ENCODE assay signal across 19 cellular contexts in the genomic region with DNA sequence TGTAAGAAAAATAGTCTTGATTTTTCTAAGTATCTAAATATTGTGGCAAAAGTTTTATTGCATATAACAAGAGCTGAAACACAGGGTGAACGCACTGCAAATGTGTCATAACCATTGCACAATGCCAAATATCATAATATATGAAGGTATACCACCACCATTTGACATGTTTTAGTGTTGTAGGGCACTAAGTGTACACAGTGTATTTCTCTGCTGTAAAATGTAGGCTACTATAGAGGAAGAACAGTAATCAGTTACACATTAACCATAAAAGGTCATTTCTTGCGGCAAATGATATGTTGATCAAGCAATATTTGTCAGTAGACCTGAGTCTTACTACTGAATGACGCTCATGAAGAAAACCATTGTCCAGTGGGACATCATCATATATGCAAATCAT.
"Had no signal": no experiment of that assay in that cellular context is flagged by ENCODE, and none has a peak within 500 bp of the region (broad histone marks: within the 10 kb centered on the region; RNA-seq: fewer than 3 reads in every experiment).

No MANE protein-coding gene starts in this region.

- H3K4me1 Mint-ChIP-seq: activated B cell treated with CpG ODN at 0.5 μM for 24 hours; activated CD4-positive, alpha-beta memory T cell treated with anti-CD3 and anti-CD28 coated beads, Interleukin-2, amount 10 ng/mL, durations not matched to agents 7 days and 5 days; activated CD8-positive, alpha-beta memory T cell treated with anti-CD3 and anti-CD28 coated beads, Interleukin-2, amount 10 ng/mL, durations not matched to agents 7 days and 5 days; memory B cell; naive thymus-derived CD4-positive, alpha-beta T cell; neural progenitor cell; stimulated activated naive CD8-positive, alpha-beta T cell treated with anti-CD3 and anti-CD28 coated beads, Interleukin-15, amount 100 ng/mL, for 72 hours had no signal

- H3K9me3 ChIP-seq: psoas muscle, suprapubic skin had no signal

- ATAC-seq: activated CD8-positive, alpha-beta memory T cell treated with anti-CD3 and anti-CD28 coated beads, Interleukin-2, amount 10 ng/mL, durations not matched to agents 7 days and 5 days; left ventricle myocardium superior; psoas muscle; right cardiac atrium; stimulated activated naive CD8-positive, alpha-beta T cell treated with anti-CD3 and anti-CD28 coated beads, Interleukin-15, amount 100 ng/mL, for 72 hours had no signal

- H3K4me3 Mint-ChIP-seq: activated B cell treated with CpG ODN at 0.5 μM for 24 hours; activated CD4-positive, alpha-beta memory T cell treated with anti-CD3 and anti-CD28 coated beads, Interleukin-2, amount 10 ng/mL, durations not matched to agents 7 days and 5 days; activated CD8-positive, alpha-beta memory T cell treated with anti-CD3 and anti-CD28 coated beads, Interleukin-2, amount 10 ng/mL, durations not matched to agents 7 days and 5 days; activated naive CD8-positive, alpha-beta T cell; memory B cell; naive thymus-derived CD4-positive, alpha-beta T cell; neural progenitor cell; stimulated activated naive CD8-positive, alpha-beta T cell treated with anti-CD3 and anti-CD28 coated beads, Interleukin-15, amount 100 ng/mL, for 72 hours had no signal

- DNase-seq: activated B cell treated with CpG ODN at 0.5 μM for 24 hours; activated CD4-positive, alpha-beta memory T cell treated with anti-CD3 and anti-CD28 coated beads, Interleukin-2, amount 10 ng/mL, durations not matched to agents 7 days and 5 days; activated CD4-positive, alpha-beta T cell treated with anti-CD3 and anti-CD28 coated beads for 4 hours; activated CD8-positive, alpha-beta memory T cell treated with anti-CD3 and anti-CD28 coated beads, Interleukin-2, amount 10 ng/mL, durations not matched to agents 7 days and 5 days; amygdala; foreskin melanocyte; glutamatergic neuron; left ventricle myocardium superior; naive thymus-derived CD4-positive, alpha-beta T cell; psoas muscle; right cardiac atrium; stimulated activated CD4-positive, alpha-beta T cell treated with anti-CD3 and anti-CD28 coated beads, Interleukin-4, amount 100 ng/mL, for 1 hour; stimulated activated naive CD8-positive, alpha-beta T cell treated with anti-CD3 and anti-CD28 coated beads, Interleukin-15, amount 100 ng/mL, for 72 hours; T-helper 9 cell had no signal

- H3K27me3 Mint-ChIP-seq: activated B cell treated with CpG ODN at 0.5 μM for 24 hours; activated CD4-positive, alpha-beta memory T cell treated with anti-CD3 and anti-CD28 coated beads, Interleukin-2, amount 10 ng/mL, durations not matched to agents 7 days and 5 days; activated CD8-positive, alpha-beta memory T cell treated with anti-CD3 and anti-CD28 coated beads, Interleukin-2, amount 10 ng/mL, durations not matched to agents 7 days and 5 days; activated naive CD8-positive, alpha-beta T cell; memory B cell; naive thymus-derived CD4-positive, alpha-beta T cell; stimulated activated naive CD8-positive, alpha-beta T cell treated with anti-CD3 and anti-CD28 coated beads, Interleukin-15, amount 100 ng/mL, for 72 hours had no signal

- H3K27ac Mint-ChIP-seq: activated B cell treated with CpG ODN at 0.5 μM for 24 hours; activated CD4-positive, alpha-beta memory T cell treated with anti-CD3 and anti-CD28 coated beads, Interleukin-2, amount 10 ng/mL, durations not matched to agents 7 days and 5 days; activated CD8-positive, alpha-beta memory T cell treated with anti-CD3 and anti-CD28 coated beads, Interleukin-2, amount 10 ng/mL, durations not matched to agents 7 days and 5 days; activated naive CD8-positive, alpha-beta T cell; memory B cell; naive thymus-derived CD4-positive, alpha-beta T cell; neural progenitor cell; stimulated activated naive CD8-positive, alpha-beta T cell treated with anti-CD3 and anti-CD28 coated beads, Interleukin-15, amount 100 ng/mL, for 72 hours had no signal

- H3K27ac ChIP-seq: neural progenitor cell, psoas muscle, suprapubic skin had no signal

- H3K27me3 ChIP-seq: neural progenitor cell, suprapubic skin had no signal

- H3K36me3 ChIP-seq: neural progenitor cell, suprapubic skin had no signal

- H3K9ac ChIP-seq: neural progenitor cell had no signal

- H3K36me3 Mint-ChIP-seq: activated CD8-positive, alpha-beta memory T cell treated with anti-CD3 and anti-CD28 coated beads, Interleukin-2, amount 10 ng/mL, durations not matched to agents 7 days and 5 days; activated naive CD8-positive, alpha-beta T cell; memory B cell; naive thymus-derived CD4-positive, alpha-beta T cell; neural progenitor cell had no signal

- H3K4me3 ChIP-seq: neural progenitor cell, psoas muscle, smooth muscle cell, suprapubic skin had no signal

- H3K4me1 ChIP-seq: psoas muscle, suprapubic skin had no signal

- H3K9me3 Mint-ChIP-seq: activated B cell treated with CpG ODN at 0.5 μM for 24 hours; activated CD4-positive, alpha-beta memory T cell treated with anti-CD3 and anti-CD28 coated beads, Interleukin-2, amount 10 ng/mL, durations not matched to agents 7 days and 5 days; memory B cell; naive thymus-derived CD4-positive, alpha-beta T cell; neural progenitor cell; stimulated activated naive CD8-positive, alpha-beta T cell treated with anti-CD3 and anti-CD28 coated beads, Interleukin-15, amount 100 ng/mL, for 72 hours had no signal
